Comparison of ENCODE assay signal across 15 cellular contexts in the genomic region with DNA sequence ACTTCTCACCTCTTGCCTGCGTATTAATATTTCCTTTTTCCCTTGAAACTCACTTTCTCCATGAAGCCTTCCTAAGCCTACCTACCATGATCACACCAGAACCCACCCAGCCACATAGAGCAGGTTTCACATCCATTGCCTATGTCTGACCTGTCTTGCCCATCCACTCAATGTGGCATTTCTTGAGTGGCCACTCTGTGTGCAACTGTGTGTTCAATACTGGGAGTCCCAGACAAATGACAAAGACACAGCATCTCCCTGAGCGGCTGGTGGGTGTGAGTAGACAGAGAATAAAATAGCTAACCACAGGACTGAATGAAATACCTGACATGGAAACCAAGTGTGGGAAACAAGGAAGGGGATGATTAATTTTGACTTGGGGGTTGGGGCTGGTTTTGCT.
"Had no signal": no experiment of that assay in that cellular context is flagged by ENCODE, and none has a peak within 500 bp of the region (broad histone marks: within the 10 kb centered on the region; RNA-seq: fewer than 3 reads in every experiment).

No MANE protein-coding gene starts in this region.

- H3K36me3 ChIP-seq: ascending aorta, transverse colon had no signal

- H3K4me3 ChIP-seq: ascending aorta, transverse colon had no signal

- H3K27ac Mint-ChIP-seq: activated naive CD8-positive, alpha-beta T cell treated with anti-CD3 and anti-CD28 coated beads, Interleukin-2, amount 50 U/mL, for 24 hours; activated T-helper 17 cell treated with anti-CD3 and anti-CD28 coated beads, Interleukin-2, amount 50 U/mL, for 72 hours; endodermal cell had no signal

- ATAC-seq: activated naive CD8-positive, alpha-beta T cell treated with anti-CD3 and anti-CD28 coated beads, Interleukin-2, amount 50 U/mL, for 24 hours; activated T-helper 17 cell treated with anti-CD3 and anti-CD28 coated beads, Interleukin-2, amount 50 U/mL, for 72 hours had no signal

- H3K27ac ChIP-seq: ascending aorta had no signal

- H3K9me3 Mint-ChIP-seq: activated naive CD8-positive, alpha-beta T cell treated with anti-CD3 and anti-CD28 coated beads, Interleukin-2, amount 50 U/mL, for 24 hours; activated T-helper 17 cell treated with anti-CD3 and anti-CD28 coated beads, Interleukin-2, amount 50 U/mL, for 72 hours; endodermal cell; neural crest cell had no signal

- FAIRE-seq: kidney had no signal

- DNase-seq: activated CD4-positive, alpha-beta T cell treated with anti-CD3 and anti-CD28 coated beads for 1 hour; activated CD4-positive, alpha-beta T cell treated with anti-CD3 and anti-CD28 coated beads, Interleukin-2, amount 50 U/mL, for 48 hours; activated naive CD4-positive, alpha-beta T cell treated with Interleukin-2 at 50 U/mL for 16 hours; activated naive CD8-positive, alpha-beta T cell treated with anti-CD3 and anti-CD28 coated beads, Interleukin-2, amount 50 U/mL, for 24 hours; dorsolateral prefrontal cortex; endodermal cell; erythroblast; kidney; stimulated activated CD4-positive, alpha-beta T cell treated with anti-CD3 and anti-CD28 coated beads, Interleukin-4, amount 100 ng/mL, for 24 hours; stimulated activated naive CD4-positive, alpha-beta T cell; substantia nigra; transverse colon had no signal

- H3K27me3 ChIP-seq: ascending aorta, dorsolateral prefrontal cortex, transverse colon had no signal

- H3K9me3 ChIP-seq: ascending aorta, transverse colon had no signal

- H3K4me3 Mint-ChIP-seq: activated naive CD8-positive, alpha-beta T cell treated with anti-CD3 and anti-CD28 coated beads, Interleukin-2, amount 50 U/mL, for 24 hours; activated T-helper 17 cell treated with anti-CD3 and anti-CD28 coated beads, Interleukin-2, amount 50 U/mL, for 72 hours; endodermal cell; neural crest cell had no signal

- H3K27me3 Mint-ChIP-seq: activated T-helper 17 cell treated with anti-CD3 and anti-CD28 coated beads, Interleukin-2, amount 50 U/mL, for 72 hours had no signal
